ENCODE assay signal across 1 cellular context in the genomic region with DNA sequence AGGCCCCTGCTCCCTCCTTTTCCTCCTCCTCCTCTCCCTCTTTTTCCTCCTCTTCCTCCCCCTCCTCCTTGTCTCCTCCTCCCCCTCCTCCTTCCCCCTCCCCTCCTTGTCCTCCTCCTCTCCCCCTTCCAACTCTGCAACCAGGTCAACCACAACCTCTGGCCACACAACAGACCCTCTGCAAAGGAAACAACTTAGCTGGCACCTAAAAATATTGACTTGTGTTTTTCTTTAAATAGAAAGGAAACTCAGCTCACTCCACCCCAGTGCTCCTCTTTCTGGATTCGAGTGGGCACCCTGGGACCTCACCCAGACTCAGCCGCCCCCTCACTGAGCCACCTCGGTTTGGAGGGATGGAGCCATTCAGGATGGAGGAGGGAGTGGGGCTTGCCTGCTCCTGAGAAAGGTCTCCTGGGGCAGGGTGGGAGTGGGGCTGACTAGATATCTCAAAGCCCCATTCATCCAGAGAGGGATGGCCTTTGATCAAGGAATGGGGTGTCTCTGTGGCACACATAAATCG.
TF ChIP-seq lines count a peak whose summit lies in the region.

No MANE protein-coding gene starts in this region.

TF ChIP-seq in HepG2, 621 proteins besides CTCF, POLR2A, EP300 and RAD21:
- TF ChIP-seq ZC3H4 (CRISPR knock-in tag; IDR thresholded peaks at IDR 0.05; ENCODE audit: borderline replicate concordance) (no peak), ZNF343 (CRISPR knock-in tag; IDR thresholded peaks at IDR 0.05) (no peak), SCMH1 (CRISPR knock-in tag; IDR thresholded peaks at IDR 0.05; ENCODE audit: borderline replicate concordance) (no peak), FOSL2 (CRISPR knock-in tag; IDR thresholded peaks at IDR 0.05) (no peak), ZBTB3 (CRISPR knock-in tag; IDR thresholded peaks at IDR 0.05; ENCODE audit: borderline replicate concordance, low read depth) (no peak), ZNF713 (CRISPR knock-in tag; IDR thresholded peaks at IDR 0.05) (no peak), ZNF432 (CRISPR knock-in tag; IDR thresholded peaks at IDR 0.05; ENCODE audit: borderline replicate concordance) (no peak), ZNF879 (CRISPR knock-in tag; IDR thresholded peaks at IDR 0.05) (no peak), ZNF691 (CRISPR knock-in tag; IDR thresholded peaks at IDR 0.05; ENCODE audit: borderline replicate concordance, low read depth) (no peak), ZNF552 (CRISPR knock-in tag; IDR thresholded peaks at IDR 0.05; ENCODE audit: borderline replicate concordance) (no peak), ZNF737 (CRISPR knock-in tag; IDR thresholded peaks at IDR 0.05; ENCODE audit: borderline replicate concordance) (no peak), THRA (CRISPR knock-in tag; IDR thresholded peaks at IDR 0.05; ENCODE audit: borderline replicate concordance) (no peak), ZNF382 (CRISPR knock-in tag; IDR thresholded peaks at IDR 0.05; ENCODE audit: borderline replicate concordance) (no peak), RBM39 (IDR thresholded peaks at IDR 0.05; ENCODE audit: low read depth, low read length, poor library complexity, severe bottlenecking) (no peak), TSC22D2 (CRISPR knock-in tag; IDR thresholded peaks at IDR 0.05; ENCODE audit: borderline replicate concordance) (no peak)
- TF ChIP-seq, protein P1, sequence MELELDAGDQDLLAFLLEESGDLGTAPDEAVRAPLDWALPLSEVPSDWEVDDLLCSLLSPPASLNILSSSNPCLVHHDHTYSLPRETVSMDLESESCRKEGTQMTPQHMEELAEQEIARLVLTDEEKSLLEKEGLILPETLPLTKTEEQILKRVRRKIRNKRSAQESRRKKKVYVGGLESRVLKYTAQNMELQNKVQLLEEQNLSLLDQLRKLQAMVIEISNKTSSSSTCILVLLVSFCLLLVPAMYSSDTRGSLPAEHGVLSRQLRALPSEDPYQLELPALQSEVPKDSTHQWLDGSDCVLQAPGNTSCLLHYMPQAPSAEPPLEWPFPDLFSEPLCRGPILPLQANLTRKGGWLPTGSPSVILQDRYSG (CRISPR knock-in tag; IDR thresholded peaks at IDR 0.05), result no peak
- TF ChIP-seq, protein P2, sequence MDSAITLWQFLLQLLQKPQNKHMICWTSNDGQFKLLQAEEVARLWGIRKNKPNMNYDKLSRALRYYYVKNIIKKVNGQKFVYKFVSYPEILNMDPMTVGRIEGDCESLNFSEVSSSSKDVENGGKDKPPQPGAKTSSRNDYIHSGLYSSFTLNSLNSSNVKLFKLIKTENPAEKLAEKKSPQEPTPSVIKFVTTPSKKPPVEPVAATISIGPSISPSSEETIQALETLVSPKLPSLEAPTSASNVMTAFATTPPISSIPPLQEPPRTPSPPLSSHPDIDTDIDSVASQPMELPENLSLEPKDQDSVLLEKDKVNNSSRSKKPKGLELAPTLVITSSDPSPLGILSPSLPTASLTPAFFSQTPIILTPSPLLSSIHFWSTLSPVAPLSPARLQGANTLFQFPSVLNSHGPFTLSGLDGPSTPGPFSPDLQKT (CRISPR knock-in tag; IDR thresholded peaks at IDR 0.05; ENCODE audit: borderline replicate concordance), result no peak
